ENCODE assay signal across 1 cellular context in the genomic region with DNA sequence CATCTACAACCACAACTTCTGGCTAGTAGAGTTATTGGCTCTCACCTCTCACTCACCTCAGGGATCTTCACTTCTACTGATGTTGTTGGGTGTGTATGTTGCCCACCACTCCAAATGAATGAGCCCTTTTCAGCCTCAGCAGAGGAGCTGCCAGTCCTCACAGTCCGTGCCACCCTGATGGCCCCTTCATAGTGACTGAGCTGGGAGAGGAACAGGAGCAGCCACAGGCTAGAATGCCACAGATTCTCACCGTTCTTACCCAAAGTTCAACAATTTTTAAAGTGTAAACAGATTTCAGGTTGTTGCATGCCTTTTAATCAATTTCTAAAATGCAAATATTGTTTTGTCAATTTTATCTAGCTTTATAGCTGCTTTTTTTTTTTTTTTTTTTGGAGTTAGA.
TF ChIP-seq lines count a peak whose summit lies in the region.

No MANE protein-coding gene starts in this region.

TF ChIP-seq in GM23338, 12 proteins besides CTCF, POLR2A, EP300 and RAD21:
- TF ChIP-seq, protein P1, sequence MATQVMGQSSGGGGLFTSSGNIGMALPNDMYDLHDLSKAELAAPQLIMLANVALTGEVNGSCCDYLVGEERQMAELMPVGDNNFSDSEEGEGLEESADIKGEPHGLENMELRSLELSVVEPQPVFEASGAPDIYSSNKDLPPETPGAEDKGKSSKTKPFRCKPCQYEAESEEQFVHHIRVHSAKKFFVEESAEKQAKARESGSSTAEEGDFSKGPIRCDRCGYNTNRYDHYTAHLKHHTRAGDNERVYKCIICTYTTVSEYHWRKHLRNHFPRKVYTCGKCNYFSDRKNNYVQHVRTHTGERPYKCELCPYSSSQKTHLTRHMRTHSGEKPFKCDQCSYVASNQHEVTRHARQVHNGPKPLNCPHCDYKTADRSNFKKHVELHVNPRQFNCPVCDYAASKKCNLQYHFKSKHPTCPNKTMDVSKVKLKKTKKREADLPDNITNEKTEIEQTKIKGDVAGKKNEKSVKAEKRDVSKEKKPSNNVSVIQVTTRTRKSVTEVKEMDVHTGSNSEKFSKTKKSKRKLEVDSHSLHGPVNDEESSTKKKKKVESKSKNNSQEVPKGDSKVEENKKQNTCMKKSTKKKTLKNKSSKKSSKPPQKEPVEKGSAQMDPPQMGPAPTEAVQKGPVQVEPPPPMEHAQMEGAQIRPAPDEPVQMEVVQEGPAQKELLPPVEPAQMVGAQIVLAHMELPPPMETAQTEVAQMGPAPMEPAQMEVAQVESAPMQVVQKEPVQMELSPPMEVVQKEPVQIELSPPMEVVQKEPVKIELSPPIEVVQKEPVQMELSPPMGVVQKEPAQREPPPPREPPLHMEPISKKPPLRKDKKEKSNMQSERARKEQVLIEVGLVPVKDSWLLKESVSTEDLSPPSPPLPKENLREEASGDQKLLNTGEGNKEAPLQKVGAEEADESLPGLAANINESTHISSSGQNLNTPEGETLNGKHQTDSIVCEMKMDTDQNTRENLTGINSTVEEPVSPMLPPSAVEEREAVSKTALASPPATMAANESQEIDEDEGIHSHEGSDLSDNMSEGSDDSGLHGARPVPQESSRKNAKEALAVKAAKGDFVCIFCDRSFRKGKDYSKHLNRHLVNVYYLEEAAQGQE (IDR thresholded peaks at IDR 0.05; ENCODE audit: unreplicated experiment) = no peak
- TF ChIP-seq POLR2AphosphoS5 (IDR thresholded peaks at IDR 0.05; ENCODE audit: low read depth) (no peak), STAT1 (IDR thresholded peaks at IDR 0.05; ENCODE audit: unreplicated experiment) (no peak), EZH2 (IDR thresholded peaks at IDR 0.05; ENCODE audit: low read depth, unreplicated experiment) (no peak), CREB1 (CRISPR knock-in tag; IDR thresholded peaks at IDR 0.05; ENCODE audit: low read depth) (no peak), NANOG (IDR thresholded peaks at IDR 0.05; ENCODE audit: borderline replicate concordance) (no peak), JUNB (IDR thresholded peaks at IDR 0.05; ENCODE audit: unreplicated experiment) (no peak), ZNF331 (CRISPR knock-in tag; IDR thresholded peaks at IDR 0.05; ENCODE audit: low read depth) (no peak), EZH2phosphoT487 (IDR thresholded peaks at IDR 0.05; ENCODE audit: unreplicated experiment) (no peak), ZNF114 (CRISPR knock-in tag; IDR thresholded peaks at IDR 0.05) (no peak)
- TF ChIP-seq, protein P2, sequence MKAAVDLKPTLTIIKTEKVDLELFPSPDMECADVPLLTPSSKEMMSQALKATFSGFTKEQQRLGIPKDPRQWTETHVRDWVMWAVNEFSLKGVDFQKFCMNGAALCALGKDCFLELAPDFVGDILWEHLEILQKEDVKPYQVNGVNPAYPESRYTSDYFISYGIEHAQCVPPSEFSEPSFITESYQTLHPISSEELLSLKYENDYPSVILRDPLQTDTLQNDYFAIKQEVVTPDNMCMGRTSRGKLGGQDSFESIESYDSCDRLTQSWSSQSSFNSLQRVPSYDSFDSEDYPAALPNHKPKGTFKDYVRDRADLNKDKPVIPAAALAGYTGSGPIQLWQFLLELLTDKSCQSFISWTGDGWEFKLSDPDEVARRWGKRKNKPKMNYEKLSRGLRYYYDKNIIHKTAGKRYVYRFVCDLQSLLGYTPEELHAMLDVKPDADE (IDR thresholded peaks at IDR 0.05) = no peak
- TF ChIP-seq, protein P3, sequence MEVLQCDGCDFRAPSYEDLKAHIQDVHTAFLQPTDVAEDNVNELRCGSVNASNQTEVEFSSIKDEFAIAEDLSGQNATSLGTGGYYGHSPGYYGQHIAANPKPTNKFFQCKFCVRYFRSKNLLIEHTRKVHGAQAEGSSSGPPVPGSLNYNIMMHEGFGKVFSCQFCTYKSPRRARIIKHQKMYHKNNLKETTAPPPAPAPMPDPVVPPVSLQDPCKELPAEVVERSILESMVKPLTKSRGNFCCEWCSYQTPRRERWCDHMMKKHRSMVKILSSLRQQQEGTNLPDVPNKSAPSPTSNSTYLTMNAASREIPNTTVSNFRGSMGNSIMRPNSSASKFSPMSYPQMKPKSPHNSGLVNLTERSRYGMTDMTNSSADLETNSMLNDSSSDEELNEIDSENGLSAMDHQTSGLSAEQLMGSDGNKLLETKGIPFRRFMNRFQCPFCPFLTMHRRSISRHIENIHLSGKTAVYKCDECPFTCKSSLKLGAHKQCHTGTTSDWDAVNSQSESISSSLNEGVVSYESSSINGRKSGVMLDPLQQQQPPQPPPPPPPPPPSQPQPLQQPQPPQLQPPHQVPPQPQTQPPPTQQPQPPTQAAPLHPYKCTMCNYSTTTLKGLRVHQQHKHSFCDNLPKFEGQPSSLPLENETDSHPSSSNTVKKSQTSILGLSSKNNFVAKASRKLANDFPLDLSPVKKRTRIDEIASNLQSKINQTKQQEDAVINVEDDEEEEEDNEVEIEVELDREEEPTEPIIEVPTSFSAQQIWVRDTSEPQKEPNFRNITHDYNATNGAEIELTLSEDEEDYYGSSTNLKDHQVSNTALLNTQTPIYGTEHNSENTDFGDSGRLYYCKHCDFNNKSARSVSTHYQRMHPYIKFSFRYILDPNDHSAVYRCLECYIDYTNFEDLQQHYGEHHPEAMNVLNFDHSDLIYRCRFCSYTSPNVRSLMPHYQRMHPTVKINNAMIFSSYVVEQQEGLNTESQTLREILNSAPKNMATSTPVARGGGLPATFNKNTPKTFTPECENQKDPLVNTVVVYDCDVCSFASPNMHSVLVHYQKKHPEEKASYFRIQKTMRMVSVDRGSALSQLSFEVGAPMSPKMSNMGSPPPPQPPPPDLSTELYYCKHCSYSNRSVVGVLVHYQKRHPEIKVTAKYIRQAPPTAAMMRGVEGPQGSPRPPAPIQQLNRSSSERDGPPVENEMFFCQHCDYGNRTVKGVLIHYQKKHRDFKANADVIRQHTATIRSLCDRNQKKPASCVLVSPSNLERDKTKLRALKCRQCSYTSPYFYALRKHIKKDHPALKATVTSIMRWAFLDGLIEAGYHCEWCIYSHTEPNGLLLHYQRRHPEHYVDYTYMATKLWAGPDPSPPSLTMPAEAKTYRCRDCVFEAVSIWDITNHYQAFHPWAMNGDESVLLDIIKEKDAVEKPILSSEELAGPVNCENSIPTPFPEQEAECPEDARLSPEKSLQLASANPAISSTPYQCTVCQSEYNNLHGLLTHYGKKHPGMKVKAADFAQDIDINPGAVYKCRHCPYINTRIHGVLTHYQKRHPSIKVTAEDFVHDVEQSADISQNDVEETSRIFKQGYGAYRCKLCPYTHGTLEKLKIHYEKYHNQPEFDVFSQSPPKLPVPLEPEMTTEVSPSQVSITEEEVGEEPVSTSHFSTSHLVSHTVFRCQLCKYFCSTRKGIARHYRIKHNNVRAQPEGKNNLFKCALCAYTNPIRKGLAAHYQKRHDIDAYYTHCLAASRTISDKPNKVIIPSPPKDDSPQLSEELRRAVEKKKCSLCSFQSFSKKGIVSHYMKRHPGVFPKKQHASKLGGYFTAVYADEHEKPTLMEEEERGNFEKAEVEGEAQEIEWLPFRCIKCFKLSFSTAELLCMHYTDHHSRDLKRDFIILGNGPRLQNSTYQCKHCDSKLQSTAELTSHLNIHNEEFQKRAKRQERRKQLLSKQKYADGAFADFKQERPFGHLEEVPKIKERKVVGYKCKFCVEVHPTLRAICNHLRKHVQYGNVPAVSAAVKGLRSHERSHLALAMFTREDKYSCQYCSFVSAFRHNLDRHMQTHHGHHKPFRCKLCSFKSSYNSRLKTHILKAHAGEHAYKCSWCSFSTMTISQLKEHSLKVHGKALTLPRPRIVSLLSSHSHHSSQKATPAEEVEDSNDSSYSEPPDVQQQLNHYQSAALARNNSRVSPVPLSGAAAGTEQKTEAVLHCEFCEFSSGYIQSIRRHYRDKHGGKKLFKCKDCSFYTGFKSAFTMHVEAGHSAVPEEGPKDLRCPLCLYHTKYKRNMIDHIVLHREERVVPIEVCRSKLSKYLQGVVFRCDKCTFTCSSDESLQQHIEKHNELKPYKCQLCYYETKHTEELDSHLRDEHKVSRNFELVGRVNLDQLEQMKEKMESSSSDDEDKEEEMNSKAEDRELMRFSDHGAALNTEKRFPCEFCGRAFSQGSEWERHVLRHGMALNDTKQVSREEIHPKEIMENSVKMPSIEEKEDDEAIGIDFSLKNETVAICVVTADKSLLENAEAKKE (CRISPR knock-in tag; IDR thresholded peaks at IDR 0.05) = no peak
